ENCODE assay signal across 2 cellular contexts in genomic region chr19:16416996-16417395, GRCh38.
TF ChIP-seq lines count a peak whose summit lies in the region.

No MANE protein-coding gene starts in this region.

TF ChIP-seq in IMR-90, 13 proteins besides CTCF, POLR2A, EP300 and RAD21:
- TF ChIP-seq, protein P1, sequence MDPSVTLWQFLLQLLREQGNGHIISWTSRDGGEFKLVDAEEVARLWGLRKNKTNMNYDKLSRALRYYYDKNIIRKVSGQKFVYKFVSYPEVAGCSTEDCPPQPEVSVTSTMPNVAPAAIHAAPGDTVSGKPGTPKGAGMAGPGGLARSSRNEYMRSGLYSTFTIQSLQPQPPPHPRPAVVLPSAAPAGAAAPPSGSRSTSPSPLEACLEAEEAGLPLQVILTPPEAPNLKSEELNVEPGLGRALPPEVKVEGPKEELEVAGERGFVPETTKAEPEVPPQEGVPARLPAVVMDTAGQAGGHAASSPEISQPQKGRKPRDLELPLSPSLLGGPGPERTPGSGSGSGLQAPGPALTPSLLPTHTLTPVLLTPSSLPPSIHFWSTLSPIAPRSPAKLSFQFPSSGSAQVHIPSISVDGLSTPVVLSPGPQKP (IDR thresholded peaks at IDR 0.05; ENCODE audit: borderline replicate concordance, low read depth, low read length), result no peak
- TF ChIP-seq MAZ (IDR thresholded peaks at IDR 0.05; ENCODE audit: borderline replicate concordance, low read depth, low read length) (no peak), FOS (IDR thresholded peaks at IDR 0.05; ENCODE audit: low read depth, low read length) (no peak), MXI1 (IDR thresholded peaks at IDR 0.05; ENCODE audit: borderline replicate concordance, low read depth, low read length) (no peak), USF2 (IDR thresholded peaks at IDR 0.05; ENCODE audit: low read depth, low read length) (no peak)

TF ChIP-seq in K562, 482 proteins besides CTCF, POLR2A, EP300 and RAD21:
- TF ChIP-seq JUN (IDR thresholded peaks at IDR 0.05; ENCODE audit: borderline replicate concordance, low read depth, low read length), result no peak
- TF ChIP-seq JUN (CRISPR knock-in tag; IDR thresholded peaks at IDR 0.05; ENCODE audit: borderline replicate concordance), result no peak
- TF ChIP-seq BRF2 (IDR thresholded peaks at IDR 0.05; ENCODE audit: borderline replicate concordance, insufficient read depth, insufficient read length), result no peak
- no peak for TF ChIP-seq TSC22D4 (tag; IDR thresholded peaks at IDR 0.05)
- no peak for TF ChIP-seq NFXL1 (CRISPR knock-in tag; IDR thresholded peaks at IDR 0.05)
- TF ChIP-seq SPI1 (IDR thresholded peaks at IDR 0.05; ENCODE audit: borderline replicate concordance, low read depth, low read length), result no peak
- TF ChIP-seq FOXP1 (CRISPR knock-in tag; IDR thresholded peaks at IDR 0.05), result 0 out of 2 replicates have a peak, but pooled peaks have one; percentile 44
- TF ChIP-seq ZNF696 (CRISPR knock-in tag; conservative IDR thresholded peaks at IDR 0.05), result no peak
